Comparison of ENCODE assay signal across 1 cellular context in the genomic region with DNA sequence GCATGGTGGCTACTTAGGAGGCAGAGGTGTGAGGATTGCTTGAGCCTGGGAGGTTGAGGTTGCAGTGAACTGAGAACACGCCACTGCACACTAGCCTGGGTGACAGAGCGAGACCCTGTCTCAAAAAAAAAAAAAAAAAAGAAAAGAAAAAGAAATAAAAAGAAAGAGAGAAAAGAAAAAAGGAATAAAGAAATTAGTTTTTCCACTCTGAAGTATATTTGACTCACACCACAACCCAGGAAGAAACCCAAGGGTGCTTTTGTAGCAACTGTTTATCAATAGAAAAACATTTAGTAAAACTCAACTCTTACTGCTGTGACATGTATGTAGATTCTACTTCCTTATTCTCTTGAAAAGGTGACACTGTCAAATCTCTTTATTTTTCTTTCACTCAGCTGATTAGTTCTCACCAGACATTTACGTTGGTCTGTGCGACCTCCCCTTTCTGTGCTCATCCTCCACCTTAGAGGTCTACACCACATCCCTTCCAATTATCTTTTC.
TF ChIP-seq lines count a peak whose summit lies in the region.

No MANE protein-coding gene starts in this region.

TF ChIP-seq in WTC11, 78 proteins besides CTCF, POLR2A, EP300 and RAD21 (continued from another document):
- TF ChIP-seq ZNF281 (CRISPR knock-in tag; IDR thresholded peaks at IDR 0.05) (no peak), ESRRA (CRISPR knock-in tag; IDR thresholded peaks at IDR 0.05; ENCODE audit: borderline replicate concordance) (no peak), EMX1 (CRISPR knock-in tag; IDR thresholded peaks at IDR 0.05) (no peak), RELA (CRISPR knock-in tag; IDR thresholded peaks at IDR 0.05; ENCODE audit: borderline replicate concordance) (no peak), ZNF219 (CRISPR knock-in tag; IDR thresholded peaks at IDR 0.05; ENCODE audit: borderline replicate concordance) (no peak), NR1H2 (CRISPR knock-in tag; IDR thresholded peaks at IDR 0.05) (no peak)
- TF ChIP-seq, protein P1, sequence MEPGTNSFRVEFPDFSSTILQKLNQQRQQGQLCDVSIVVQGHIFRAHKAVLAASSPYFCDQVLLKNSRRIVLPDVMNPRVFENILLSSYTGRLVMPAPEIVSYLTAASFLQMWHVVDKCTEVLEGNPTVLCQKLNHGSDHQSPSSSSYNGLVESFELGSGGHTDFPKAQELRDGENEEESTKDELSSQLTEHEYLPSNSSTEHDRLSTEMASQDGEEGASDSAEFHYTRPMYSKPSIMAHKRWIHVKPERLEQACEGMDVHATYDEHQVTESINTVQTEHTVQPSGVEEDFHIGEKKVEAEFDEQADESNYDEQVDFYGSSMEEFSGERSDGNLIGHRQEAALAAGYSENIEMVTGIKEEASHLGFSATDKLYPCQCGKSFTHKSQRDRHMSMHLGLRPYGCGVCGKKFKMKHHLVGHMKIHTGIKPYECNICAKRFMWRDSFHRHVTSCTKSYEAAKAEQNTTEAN (CRISPR knock-in tag; IDR thresholded peaks at IDR 0.05) = no peak
- TF ChIP-seq, protein P2, sequence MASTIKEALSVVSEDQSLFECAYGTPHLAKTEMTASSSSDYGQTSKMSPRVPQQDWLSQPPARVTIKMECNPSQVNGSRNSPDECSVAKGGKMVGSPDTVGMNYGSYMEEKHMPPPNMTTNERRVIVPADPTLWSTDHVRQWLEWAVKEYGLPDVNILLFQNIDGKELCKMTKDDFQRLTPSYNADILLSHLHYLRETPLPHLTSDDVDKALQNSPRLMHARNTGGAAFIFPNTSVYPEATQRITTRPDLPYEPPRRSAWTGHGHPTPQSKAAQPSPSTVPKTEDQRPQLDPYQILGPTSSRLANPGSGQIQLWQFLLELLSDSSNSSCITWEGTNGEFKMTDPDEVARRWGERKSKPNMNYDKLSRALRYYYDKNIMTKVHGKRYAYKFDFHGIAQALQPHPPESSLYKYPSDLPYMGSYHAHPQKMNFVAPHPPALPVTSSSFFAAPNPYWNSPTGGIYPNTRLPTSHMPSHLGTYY (CRISPR knock-in tag; IDR thresholded peaks at IDR 0.05) = no peak
- TF ChIP-seq, protein P3, sequence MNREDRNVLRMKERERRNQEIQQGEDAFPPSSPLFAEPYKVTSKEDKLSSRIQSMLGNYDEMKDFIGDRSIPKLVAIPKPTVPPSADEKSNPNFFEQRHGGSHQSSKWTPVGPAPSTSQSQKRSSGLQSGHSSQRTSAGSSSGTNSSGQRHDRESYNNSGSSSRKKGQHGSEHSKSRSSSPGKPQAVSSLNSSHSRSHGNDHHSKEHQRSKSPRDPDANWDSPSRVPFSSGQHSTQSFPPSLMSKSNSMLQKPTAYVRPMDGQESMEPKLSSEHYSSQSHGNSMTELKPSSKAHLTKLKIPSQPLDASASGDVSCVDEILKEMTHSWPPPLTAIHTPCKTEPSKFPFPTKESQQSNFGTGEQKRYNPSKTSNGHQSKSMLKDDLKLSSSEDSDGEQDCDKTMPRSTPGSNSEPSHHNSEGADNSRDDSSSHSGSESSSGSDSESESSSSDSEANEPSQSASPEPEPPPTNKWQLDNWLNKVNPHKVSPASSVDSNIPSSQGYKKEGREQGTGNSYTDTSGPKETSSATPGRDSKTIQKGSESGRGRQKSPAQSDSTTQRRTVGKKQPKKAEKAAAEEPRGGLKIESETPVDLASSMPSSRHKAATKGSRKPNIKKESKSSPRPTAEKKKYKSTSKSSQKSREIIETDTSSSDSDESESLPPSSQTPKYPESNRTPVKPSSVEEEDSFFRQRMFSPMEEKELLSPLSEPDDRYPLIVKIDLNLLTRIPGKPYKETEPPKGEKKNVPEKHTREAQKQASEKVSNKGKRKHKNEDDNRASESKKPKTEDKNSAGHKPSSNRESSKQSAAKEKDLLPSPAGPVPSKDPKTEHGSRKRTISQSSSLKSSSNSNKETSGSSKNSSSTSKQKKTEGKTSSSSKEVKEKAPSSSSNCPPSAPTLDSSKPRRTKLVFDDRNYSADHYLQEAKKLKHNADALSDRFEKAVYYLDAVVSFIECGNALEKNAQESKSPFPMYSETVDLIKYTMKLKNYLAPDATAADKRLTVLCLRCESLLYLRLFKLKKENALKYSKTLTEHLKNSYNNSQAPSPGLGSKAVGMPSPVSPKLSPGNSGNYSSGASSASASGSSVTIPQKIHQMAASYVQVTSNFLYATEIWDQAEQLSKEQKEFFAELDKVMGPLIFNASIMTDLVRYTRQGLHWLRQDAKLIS (CRISPR knock-in tag; IDR thresholded peaks at IDR 0.05; ENCODE audit: borderline replicate concordance) = no peak
- TF ChIP-seq, protein P4, sequence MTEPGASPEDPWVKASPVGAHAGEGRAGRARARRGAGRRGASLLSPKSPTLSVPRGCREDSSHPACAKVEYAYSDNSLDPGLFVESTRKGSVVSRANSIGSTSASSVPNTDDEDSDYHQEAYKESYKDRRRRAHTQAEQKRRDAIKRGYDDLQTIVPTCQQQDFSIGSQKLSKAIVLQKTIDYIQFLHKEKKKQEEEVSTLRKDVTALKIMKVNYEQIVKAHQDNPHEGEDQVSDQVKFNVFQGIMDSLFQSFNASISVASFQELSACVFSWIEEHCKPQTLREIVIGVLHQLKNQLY (CRISPR knock-in tag; IDR thresholded peaks at IDR 0.05) = no peak
TF ChIP-seq in WTC11: peak in this region for 0.
